In the genomic region with DNA sequence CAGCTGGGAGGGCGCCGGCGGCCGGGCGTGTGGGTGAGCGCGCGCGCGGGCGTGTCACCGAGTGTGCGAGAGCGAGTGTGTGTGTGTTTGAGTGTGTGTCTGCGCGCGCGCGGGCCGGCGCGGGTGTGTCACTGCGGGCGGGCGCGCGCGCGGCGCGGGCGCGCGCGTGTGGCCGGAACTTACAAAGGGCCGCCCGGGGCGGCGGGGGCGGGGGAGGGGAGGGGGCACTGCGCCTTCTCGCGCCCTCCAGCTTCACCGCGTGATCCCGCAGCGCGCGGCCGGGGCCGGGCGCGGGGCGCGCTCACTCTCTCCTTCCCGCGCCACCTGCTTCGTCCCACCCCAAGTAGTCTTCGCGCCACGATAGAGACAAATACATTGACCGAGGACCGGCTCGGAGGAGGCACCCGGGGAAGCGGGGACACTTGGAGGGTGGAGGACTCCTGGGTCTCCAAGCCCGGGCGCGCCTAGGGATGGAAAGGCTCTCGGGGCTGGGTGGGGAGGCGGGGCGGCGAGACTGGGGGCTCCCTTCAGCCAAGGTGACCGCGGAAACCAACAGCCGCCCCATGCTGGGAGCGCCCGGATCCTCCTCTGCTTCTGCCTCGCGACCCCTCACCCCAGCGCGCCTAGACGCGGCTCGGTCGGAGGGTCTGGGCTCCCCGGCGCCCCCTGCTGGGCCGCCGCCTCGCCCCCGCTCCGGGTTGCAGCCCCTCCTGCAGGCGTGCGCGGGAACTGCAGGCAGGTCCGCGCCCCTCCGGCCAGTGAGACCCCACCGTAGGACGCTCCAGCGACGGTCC, we compare ENCODE assay signal across 8 cellular contexts. TPM values are rescaled to one million over a fixed set of nuclear protein-coding genes. Genes with fewer than 3 reads are reported as not detected.
A peak's percentile ranks its signal among the peaks of the same experiment; 100 is the strongest.
DNase-seq lines count a peak whose midpoint lies in the region; ATAC-seq and TF ChIP-seq lines count a peak whose summit lies in the region.

A gene with protein sequence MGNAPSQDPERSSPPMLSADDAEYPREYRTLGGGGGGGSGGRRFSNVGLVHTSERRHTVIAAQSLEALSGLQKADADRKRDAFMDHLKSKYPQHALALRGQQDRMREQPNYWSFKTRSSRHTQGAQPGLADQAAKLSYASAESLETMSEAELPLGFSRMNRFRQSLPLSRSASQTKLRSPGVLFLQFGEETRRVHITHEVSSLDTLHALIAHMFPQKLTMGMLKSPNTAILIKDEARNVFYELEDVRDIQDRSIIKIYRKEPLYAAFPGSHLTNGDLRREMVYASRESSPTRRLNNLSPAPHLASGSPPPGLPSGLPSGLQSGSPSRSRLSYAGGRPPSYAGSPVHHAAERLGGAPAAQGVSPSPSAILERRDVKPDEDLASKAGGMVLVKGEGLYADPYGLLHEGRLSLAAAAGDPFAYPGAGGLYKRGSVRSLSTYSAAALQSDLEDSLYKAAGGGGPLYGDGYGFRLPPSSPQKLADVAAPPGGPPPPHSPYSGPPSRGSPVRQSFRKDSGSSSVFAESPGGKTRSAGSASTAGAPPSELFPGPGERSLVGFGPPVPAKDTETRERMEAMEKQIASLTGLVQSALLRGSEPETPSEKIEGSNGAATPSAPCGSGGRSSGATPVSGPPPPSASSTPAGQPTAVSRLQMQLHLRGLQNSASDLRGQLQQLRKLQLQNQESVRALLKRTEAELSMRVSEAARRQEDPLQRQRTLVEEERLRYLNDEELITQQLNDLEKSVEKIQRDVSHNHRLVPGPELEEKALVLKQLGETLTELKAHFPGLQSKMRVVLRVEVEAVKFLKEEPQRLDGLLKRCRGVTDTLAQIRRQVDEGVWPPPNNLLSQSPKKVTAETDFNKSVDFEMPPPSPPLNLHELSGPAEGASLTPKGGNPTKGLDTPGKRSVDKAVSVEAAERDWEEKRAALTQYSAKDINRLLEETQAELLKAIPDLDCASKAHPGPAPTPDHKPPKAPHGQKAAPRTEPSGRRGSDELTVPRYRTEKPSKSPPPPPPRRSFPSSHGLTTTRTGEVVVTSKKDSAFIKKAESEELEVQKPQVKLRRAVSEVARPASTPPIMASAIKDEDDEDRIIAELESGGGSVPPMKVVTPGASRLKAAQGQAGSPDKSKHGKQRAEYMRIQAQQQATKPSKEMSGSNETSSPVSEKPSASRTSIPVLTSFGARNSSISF (minus strand): TSS at position 101 of the 794 bp plus-strand sequence. CDS start 247 bp downstream, outside the sequence.

- H3K4me3 ChIP-seq in cardiac fibroblast (replicated peaks in 1 of 2; ENCODE audit: low read depth in 2 of 2, low read length in 2 of 2), result peak within 1 kb of the TSS; percentile 29 to 39

- peak; percentile 62 for DNase-seq in GM03348 (ENCODE audit: low spot score)
- DNase-seq in NCI-H1105 (lab: John Stamatoyannopoulos, UW), result peak; percentile 23
- DNase-seq in cardiac fibroblast (ENCODE audit: low read depth in 2 of 2), result no peak
- DNase-seq in left lobe of liver (ENCODE audit: low spot score), result peak; percentile 76
- DNase-seq in stimulated activated CD4-positive, alpha-beta T cell treated with anti-CD3 and anti-CD28 coated beads, Interleukin-4, amount 100 ng/mL, for 4 hours, result peak; percentile 55 to 58

- peak within 1 kb of the TSS; percentile 88 for H3K27ac ChIP-seq in VCaP

- peak; percentile 100 for TF ChIP-seq CTCF in VCaP (conservative IDR thresholded peaks at IDR 0.05)
- TF ChIP-seq CTCF in cardiac fibroblast (IDR thresholded peaks at IDR 0.05; ENCODE audit: low read depth, low read length), result peak; percentile 47

- ATAC-seq in left lobe of liver (peak; percentile 78), GM21360 (IDR thresholded peaks at IDR 0.05; ENCODE audit: unreplicated experiment) (no peak), HG03097 (IDR thresholded peaks at IDR 0.05; ENCODE audit: low FRiP score, unreplicated experiment) (no peak)

RNA-seq across cellular contexts. Expression of the gene that starts here (rescaled TPM):
- 19.3 TPM for total RNA-seq in left lobe of liver

Comparison
In these comparisons a context has a peak if more than half of its experiments do, and no peak if none do; other contexts are left out.
1. DNase-seq: peak in GM03348 (single experiment), NCI-H1105 (single experiment), left lobe of liver (single experiment) and stimulated activated CD4-positive, alpha-beta T cell treated with anti-CD3 and anti-CD28 coated beads, Interleukin-4, amount 100 ng/mL, for 4 hours (2 of 2); none in cardiac fibroblast (0 of 2).